In genomic region chr6:20810732-20811111, GRCh38 we compare ENCODE assay signal across 12 cellular contexts.
DNase-seq lines count a peak whose midpoint lies in the region; ATAC-seq, FAIRE-seq and TF ChIP-seq lines count a peak whose summit lies in the region.
"Had no signal": no experiment of that assay in that cellular context is flagged by ENCODE, and none has a peak within 500 bp of the region (broad histone marks: within the 10 kb centered on the region; RNA-seq: fewer than 3 reads in every experiment).

No MANE protein-coding gene starts in this region.

- H3K79me1 ChIP-seq in IMR-90 (ENCODE audit: low read depth in 1 of 2, low read length in 2 of 2) (peaks cover 3 to 5% of the 10 kb centered on the region in 2 experiments; a peak in 2 of 4 replicates), mesendoderm (ENCODE audit: low read length) (no peaks in the 10 kb centered on the region)

- no peak for TF ChIP-seq RAD21 in A549 (conservative IDR thresholded peaks at IDR 0.05 in 1 of 2, IDR thresholded peaks at IDR 0.05 in 1 of 2)
- TF ChIP-seq RAD21 in IMR-90 (IDR thresholded peaks at IDR 0.05; ENCODE audit: low read length) = no peak

- H3K9me3 Mint-ChIP-seq in CD4-positive, alpha-beta T cell = peaks cover 4% of the 10 kb centered on the region

- H2BK15ac ChIP-seq in IMR-90 (ENCODE audit: low read depth, low read length) (peak overlapping the region; percentile 83; the same call in 2 of the 3 replicates), mesendoderm (replicated peaks; ENCODE audit: low read depth) (peak overlapping the region; percentile 28)

- H2AK5ac ChIP-seq in IMR-90 (ENCODE audit: low read depth, low read length) = 0 out of 2 replicates have a peak overlapping the region, but pooled peaks have one; percentile 50
- H2AK5ac ChIP-seq in mesendoderm (ENCODE audit: low read length) = no peak overlapping the region

- H3K4me1 Mint-ChIP-seq in CD4-positive, alpha-beta T cell (ENCODE audit: low read depth) = peaks cover 5% of the 10 kb centered on the region

- H3K9me1 ChIP-seq in IMR-90 (ENCODE audit: insufficient read depth, low read length) = peaks cover 3% of the 10 kb centered on the region

- H3K36me3 ChIP-seq in IMR-90 (ENCODE audit: control insufficient read depth, insufficient read depth, low read length) (no peaks in the 10 kb centered on the region), mesendoderm (ENCODE audit: control insufficient read depth, insufficient read depth, low read length) (no peaks in the 10 kb centered on the region)
- H3K36me3 ChIP-seq: HAP-1 had no signal

- H3K4me2 ChIP-seq in A549 (peak overlapping the region; percentile 73), IMR-90 (ENCODE audit: low read depth, low read length) (no peak overlapping the region), mesendoderm (ENCODE audit: low read length) (no peak overlapping the region)

- peak overlapping the region; percentile 98 for H2BK5ac ChIP-seq in IMR-90 (ENCODE audit: low read depth, low read length, poor library complexity, severe bottlenecking)
- peak overlapping the region; percentile 36 for H2BK5ac ChIP-seq in mesendoderm (ENCODE audit: low read length)

- TF ChIP-seq POLR2A in A549 (IDR thresholded peaks at IDR 0.05; ENCODE audit: low read length) (no peak), IMR-90 (IDR thresholded peaks at IDR 0.05; ENCODE audit: low read depth, low read length) (no peak)

- no peaks in the 10 kb centered on the region for H3K27me3 Mint-ChIP-seq in CD4-positive, alpha-beta T cell

- peak overlapping the region; percentile 98 for H3K23ac ChIP-seq in IMR-90 (ENCODE audit: low read depth, low read length)
- H3K23ac ChIP-seq in mesendoderm (ENCODE audit: low read length) = no peak overlapping the region

- H3K4me3 ChIP-seq in A549 (no peak overlapping the region), IMR-90 (ENCODE audit: insufficient read depth, low read depth, low read length) (no peak overlapping the region), mesendoderm (ENCODE audit: low read length) (no peak overlapping the region)
- H3K4me3 ChIP-seq: HAP-1 had no signal

- peak overlapping the region; percentile 58; the same call in 1 of the 2 replicates for H3K9ac ChIP-seq in IMR-90 (ENCODE audit: low read depth, low read length)
- H3K9ac ChIP-seq in mesendoderm (ENCODE audit: low read length) = peak overlapping the region; percentile 47

- no TSS peak for BruUV-seq in IMR-90 (replicated peaks; lab: Mats Ljungman, UMichigan)

- peaks cover 40% of the 10 kb centered on the region for H3K36me3 Mint-ChIP-seq in CD4-positive, alpha-beta T cell (ENCODE audit: low read depth)

- in situ Hi-C loops in IMR-90 (cut with MboI; ENCODE audit: low sequenced_read_pairs) = no loop called here

- dilution Hi-C loops in IMR-90 (cut with HindIII; ENCODE audit: low sequenced_read_pairs, unreplicated experiment) = no loop called here

- no peak overlapping the region for H3K4me3 Mint-ChIP-seq in CD4-positive, alpha-beta T cell

- intact Hi-C loops in IMR-90 (cut with micrococcal nuclease) = loop anchor here (5.0 kb wide), 2 partner anchors 408 to 777 kb away; partner anchors contain the start of gene E2F3
- intact Hi-C loops in CD4-positive, alpha-beta T cell (cut with DNase I, micrococcal nuclease) = no loop called here

- no peak overlapping the region for H2AFZ ChIP-seq in IMR-90 (replicated peaks; ENCODE audit: low read length, poor library complexity)

- no peak overlapping the region for H2AK9ac ChIP-seq in IMR-90 (replicated peaks; ENCODE audit: low read depth, low read length, poor library complexity)

- H3K9me3 ChIP-seq in A549 = peaks cover 17% of the 10 kb centered on the region
- H3K9me3 ChIP-seq in IMR-90 (ENCODE audit: control insufficient read depth, insufficient read depth, low read length) = no peaks in the 10 kb centered on the region; the same call in 1 of the 2 replicates
- H3K9me3 ChIP-seq in CD4-positive, alpha-beta T cell (ENCODE audit: control insufficient read depth, low read length) = peaks cover 6% of the 10 kb centered on the region
- H3K9me3 ChIP-seq: HAP-1 had no signal

- TF ChIP-seq CTCF in A549 (IDR thresholded peaks at IDR 0.05) (no peak), IMR-90 (conservative IDR thresholded peaks at IDR 0.05; ENCODE audit: low read depth, low read length) (no peak)
- TF ChIP-seq CTCF in CD4-positive, alpha-beta T cell (IDR thresholded peaks at IDR 0.05) = no peak

- POLR2A ChIA-PET in A549 (lab: Yijun Ruan, JAX) (interaction anchor here (1.0 to 1.2 kb wide), 2 partner anchors 777 to 783 kb away, joined by 3 to 5 read pairs; partner anchors contain the start of gene SOX4), IMR-90 (lab: Charles Lee; ENCODE audit: unreplicated experiment) (no interaction called here)
- POLR2A ChIA-PET in CD4-positive, alpha-beta T cell (lab: Charles Lee) = no interaction called here

- no peaks in the 10 kb centered on the region for H3K79me2 ChIP-seq in mesendoderm (ENCODE audit: control insufficient read depth, insufficient read depth, low read length)

- H3K27me3 ChIP-seq in IMR-90 (ENCODE audit: control insufficient read depth, insufficient read depth, low read length) = no peaks in the 10 kb centered on the region
- no peaks in the 10 kb centered on the region for H3K27me3 ChIP-seq in mesendoderm (ENCODE audit: insufficient read depth, low read length, poor library complexity)
- no peaks in the 10 kb centered on the region for H3K27me3 ChIP-seq in CD4-positive, alpha-beta T cell (ENCODE audit: control insufficient read depth, insufficient read depth, low read length)

- H4K20me1 ChIP-seq in IMR-90 (ENCODE audit: insufficient read depth, low read length) = no peaks in the 10 kb centered on the region

- CTCF ChIA-PET in A549 (lab: Yijun Ruan, JAX) = no interaction called here
- CTCF ChIA-PET in IMR-90 (lab: Yijun Ruan, JAX) = interaction anchor here (0.8 kb wide), 1 partner anchor 65 kb away, joined by 3 read pairs; no protein-coding TSS in a partner anchor
- CTCF ChIA-PET in CD4-positive, alpha-beta T cell (lab: Charles Lee) = no interaction called here

- H3K4ac ChIP-seq in IMR-90 (ENCODE audit: low read depth, low read length) (peak overlapping the region; percentile 88), mesendoderm (ENCODE audit: low read depth, low read length) (no peak overlapping the region)

- peaks cover 24% of the 10 kb centered on the region for H3K4me1 ChIP-seq in A549
- H3K4me1 ChIP-seq in IMR-90 (ENCODE audit: control insufficient read depth, insufficient read depth, low read length) = peaks cover 6% of the 10 kb centered on the region
- peaks cover 6% of the 10 kb centered on the region for H3K4me1 ChIP-seq in mesendoderm (ENCODE audit: control insufficient read depth, low read depth, low read length)

- H2BK120ac ChIP-seq in IMR-90 (ENCODE audit: low read depth, low read length) = peak overlapping the region; percentile 96
- H2BK120ac ChIP-seq in mesendoderm (ENCODE audit: low read depth, low read length) = peak overlapping the region; percentile 93

- peak overlapping the region; percentile 94 for H4K91ac ChIP-seq in IMR-90 (ENCODE audit: insufficient read depth, low read depth, low read length)

- H4K5ac ChIP-seq in IMR-90 (ENCODE audit: low read depth, low read length) (peak overlapping the region; percentile 92), mesendoderm (ENCODE audit: low read length) (no peak overlapping the region)

- TF ChIP-seq EP300 in A549 (IDR thresholded peaks at IDR 0.05) = no peak

- 61% methylated on average over 3 of the region's 3 CpGs for WGBS in A549 (ENCODE audit: missing lambda C conversion rate)
- WGBS in IMR-90 (ENCODE audit: extremely low coverage in 2 of 2, insufficient read length in 1 of 2), 2 experiments = 30% methylated on average over 1 of the region's 3 CpGs; no CpG with 5 or more reads in 1 of the 2 experiments
- WGBS in mesendoderm (ENCODE audit: extremely low coverage, insufficient coverage, low lambda C conversion rate) = no CpG with 5 or more reads among the region's 3 CpGs

- peak overlapping the region; percentile 92 to 99 for H4K8ac ChIP-seq in IMR-90 (ENCODE audit: low read depth in 2 of 2, low read length in 2 of 2)
- no peak overlapping the region for H4K8ac ChIP-seq in mesendoderm (ENCODE audit: low read depth, low read length)

- ATAC-seq in A549 = peak in 1 of 2 experiments; percentile 30; a peak in 2 of 6 replicates
- no peak; the same call in 1 of the 2 replicates for ATAC-seq in IMR-90 (ENCODE audit: low read depth)
- no peak for ATAC-seq in CD4-positive, alpha-beta T cell (ENCODE audit: poor library complexity)
- ATAC-seq: activated naive CD4-positive, alpha-beta T cell treated with anti-CD3 and anti-CD28 coated beads, Interleukin-2, amount 50 U/mL, for 72 hours had no signal

- H3K56ac ChIP-seq in IMR-90 (ENCODE audit: extremely low read depth, insufficient read depth, low read length) = peak overlapping the region; percentile 98
- H3K56ac ChIP-seq in mesendoderm (ENCODE audit: low read length) = peak overlapping the region; percentile 78

- DNase-seq in A549 (ENCODE audit: low read depth in 1 of 2, low spot score in 1 of 2) = peak in 1 of 2 experiments; percentile 5
- no peak for DNase-seq in IMR-90
- peak; percentile 32 for DNase-seq in cerebellar cortex (ENCODE audit: low spot score)
- DNase-seq in mesendoderm = no peak
- no peak for DNase-seq in activated effector memory CD4-positive, alpha-beta T cell treated with Interleukin-2 at 50 U/mL for 16 hours
- DNase-seq in islet precursor cell = no peak
- DNase-seq in CD4-positive, alpha-beta T cell = no peak
- DNase-seq in amygdala (lab: John Stamatoyannopoulos, UW) = no peak
- DNase-seq: occipital lobe, SIG-M5 had no signal

- FAIRE-seq in A549 (lab: Jason Lieb, UNC) = no peak

- peak overlapping the region; percentile 95 for H3K14ac ChIP-seq in IMR-90 (replicated peaks; ENCODE audit: low read depth, low read length)

- peak overlapping the region; percentile 97 for H2BK20ac ChIP-seq in IMR-90 (ENCODE audit: low read depth, low read length)

- H3K18ac ChIP-seq in IMR-90 (ENCODE audit: low read depth, low read length) (peak overlapping the region; percentile 96), mesendoderm (ENCODE audit: low read length) (peak overlapping the region; percentile 95)

- H3K27ac Mint-ChIP-seq in CD4-positive, alpha-beta T cell = no peak overlapping the region

- peak overlapping the region; percentile 87 to 89 for H3K27ac ChIP-seq in A549
- H3K27ac ChIP-seq in IMR-90 (ENCODE audit: insufficient read depth, low read length) = peak overlapping the region; percentile 87; the same call in 1 of the 2 replicates
- H3K27ac ChIP-seq in mesendoderm (ENCODE audit: low read depth, low read length) = peak overlapping the region; percentile 92
- H3K27ac ChIP-seq in CD4-positive, alpha-beta T cell (ENCODE audit: low read depth, low read length) = no peak overlapping the region

TF ChIP-seq in A549, 52 proteins besides CTCF, POLR2A, EP300 and RAD21 (continues in another document):
- TF ChIP-seq RCOR1 (IDR thresholded peaks at IDR 0.05; ENCODE audit: low read depth, low read length) (no peak), NR3C1 (IDR thresholded peaks at IDR 0.05) (no peak)

TF ChIP-seq in IMR-90, 13 proteins besides CTCF, POLR2A, EP300 and RAD21 (continues in another document):
- TF ChIP-seq BHLHE40 (IDR thresholded peaks at IDR 0.05; ENCODE audit: low read depth, low read length) = no peak
- TF ChIP-seq MAFK (IDR thresholded peaks at IDR 0.05; ENCODE audit: low read depth, low read length) = no peak
- TF ChIP-seq MAZ (IDR thresholded peaks at IDR 0.05; ENCODE audit: borderline replicate concordance, low read depth, low read length) = no peak
- TF ChIP-seq CHD1 (IDR thresholded peaks at IDR 0.05; ENCODE audit: low read depth, low read length) = no peak
- TF ChIP-seq RCOR1 (IDR thresholded peaks at IDR 0.05; ENCODE audit: insufficient replicate concordance, low read length) = no peak
